Comparison of ENCODE assay signal across 17 cellular contexts in genomic region chr10:76397957-76398665, GRCh38.
A peak's percentile ranks its signal among the peaks of the same experiment; 100 is the strongest.
DNase-seq lines count a peak whose midpoint lies in the region; ATAC-seq and TF ChIP-seq lines count a peak whose summit lies in the region.
"Had no signal": no experiment of that assay in that cellular context is flagged by ENCODE, and none has a peak within 500 bp of the region (broad histone marks: within the 10 kb centered on the region; RNA-seq: fewer than 3 reads in every experiment).

No MANE protein-coding gene starts in this region.

- H3K4me3 ChIP-seq in endodermal cell (ENCODE audit: low read length) (no peak overlapping the region), osteoblast (ENCODE audit: insufficient read depth, low read length) (no peak overlapping the region)
- H3K4me3 ChIP-seq: Peyer's patch had no signal

- no peaks in the 10 kb centered on the region for H3K9me3 ChIP-seq in endodermal cell (ENCODE audit: control insufficient read depth, low read length)
- H3K9me3 ChIP-seq in osteoblast (ENCODE audit: low read depth, low read length), result no peaks in the 10 kb centered on the region
- H3K9me3 ChIP-seq: Peyer's patch had no signal

- no peak for ATAC-seq in HG03457 (IDR thresholded peaks at IDR 0.05; ENCODE audit: unreplicated experiment)
- ATAC-seq in GM18517 (IDR thresholded peaks at IDR 0.05; ENCODE audit: unreplicated experiment), result no peak
- ATAC-seq: stimulated activated memory B cell treated with anti-CD40 and anti-IgM and Interleukin-4, amounts not matched to agents 10 μg/mL and 1 μg/mL and 100 μg/mL, for 72 hours; T-cell; WTC11 had no signal

- H3K9me3 Mint-ChIP-seq in endodermal cell, result no peaks in the 10 kb centered on the region
- peaks cover 11% of the 10 kb centered on the region for H3K9me3 Mint-ChIP-seq in nephron progenitor cell

- H2AFZ ChIP-seq in osteoblast (ENCODE audit: low read length), result peak overlapping the region; percentile 9

- H3K36me3 Mint-ChIP-seq in endodermal cell (ENCODE audit: low read depth), result no peaks in the 10 kb centered on the region
- peaks cover 8% of the 10 kb centered on the region for H3K36me3 Mint-ChIP-seq in nephron progenitor cell (ENCODE audit: low read depth)
- H3K36me3 Mint-ChIP-seq: stimulated activated memory B cell treated with anti-CD40 and anti-IgM and Interleukin-4, amounts not matched to agents 10 μg/mL and 1 μg/mL and 100 μg/mL, for 72 hours; T-cell; WTC11 had no signal

- H3K4me2 ChIP-seq in osteoblast (ENCODE audit: insufficient read depth, low read length), result peak overlapping the region; percentile 74

- peaks cover 3% of the 10 kb centered on the region for H3K4me1 Mint-ChIP-seq in endodermal cell
- peaks cover 37% of the 10 kb centered on the region for H3K4me1 Mint-ChIP-seq in nephron progenitor cell
- H3K4me1 Mint-ChIP-seq: stimulated activated memory B cell treated with anti-CD40 and anti-IgM and Interleukin-4, amounts not matched to agents 10 μg/mL and 1 μg/mL and 100 μg/mL, for 72 hours; T-cell had no signal

- no peaks in the 10 kb centered on the region for H3K79me2 ChIP-seq in osteoblast (ENCODE audit: insufficient read depth, low read length)

- 92 to 100% methylated on average over 2 to 5 of the region's 6 CpGs for WGBS in endodermal cell (ENCODE audit: insufficient coverage in 1 of 2, insufficient read length in 1 of 2), 2 experiments

- DNase-seq in A172 (ENCODE audit: low spot score) (peak; percentile 45), NCI-H446 (lab: John Stamatoyannopoulos, UW) (peak; percentile 59 to 78), endodermal cell (no peak), osteoblast (ENCODE audit: insufficient read length, low spot score, missing footprints) (peak; percentile 13), nephron progenitor cell (no peak)
- DNase-seq in activated naive CD4-positive, alpha-beta T cell treated with Interleukin-2 at 50 U/mL for 16 hours, result no peak
- DNase-seq: activated gamma-delta T cell; effector CD8-positive, alpha-beta T cell; NCI-H187 treated with DMSO at 0.1 percent for 48 hours; NCI-H748 treated with DMSO at 0.1 percent for 48 hours; Peyer's patch; small intestine; T-cell had no signal

- H3K27ac ChIP-seq in endodermal cell (ENCODE audit: low read depth, low read length), result peak overlapping the region; percentile 46
- peak overlapping the region; percentile 83 for H3K27ac ChIP-seq in osteoblast (ENCODE audit: low read depth, low read length)
- H3K27ac ChIP-seq: Peyer's patch had no signal

- no peak overlapping the region for H3K9ac ChIP-seq in endodermal cell (ENCODE audit: extremely low read depth, low read length, poor library complexity, severe bottlenecking)

- TF ChIP-seq CTCF in endodermal cell (conservative IDR thresholded peaks at IDR 0.05), result no peak
- TF ChIP-seq CTCF in osteoblast (IDR thresholded peaks at IDR 0.05; ENCODE audit: extremely low read depth, low read depth, low read length), result no peak
- no peak for TF ChIP-seq CTCF in nephron progenitor cell (IDR thresholded peaks at IDR 0.05)

- no peaks in the 10 kb centered on the region for H4K20me1 ChIP-seq in osteoblast (ENCODE audit: insufficient read depth, low read length)

- no peaks in the 10 kb centered on the region for H3K4me1 ChIP-seq in endodermal cell (ENCODE audit: control insufficient read depth, insufficient read depth, low read length)
- peaks cover 69% of the 10 kb centered on the region for H3K4me1 ChIP-seq in osteoblast (ENCODE audit: insufficient read depth, low read length)
- H3K4me1 ChIP-seq: Peyer's patch had no signal

- no peaks in the 10 kb centered on the region for H3K36me3 ChIP-seq in endodermal cell (ENCODE audit: control insufficient read depth, insufficient read depth, low read length)
- H3K36me3 ChIP-seq in osteoblast (ENCODE audit: insufficient read depth, low read length), result no peaks in the 10 kb centered on the region
- H3K36me3 ChIP-seq: Peyer's patch had no signal

- H3K4me3 Mint-ChIP-seq in endodermal cell, result no peak overlapping the region
- no peak overlapping the region for H3K4me3 Mint-ChIP-seq in nephron progenitor cell
- H3K4me3 Mint-ChIP-seq: stimulated activated memory B cell treated with anti-CD40 and anti-IgM and Interleukin-4, amounts not matched to agents 10 μg/mL and 1 μg/mL and 100 μg/mL, for 72 hours; T-cell; WTC11 had no signal

- no peaks in the 10 kb centered on the region for H3K27me3 ChIP-seq in endodermal cell (ENCODE audit: control insufficient read depth, insufficient read depth, low read length, poor library complexity, severe bottlenecking)
- no peaks in the 10 kb centered on the region for H3K27me3 ChIP-seq in osteoblast (ENCODE audit: insufficient read depth, low read length)
- H3K27me3 ChIP-seq: Peyer's patch had no signal

- no peaks in the 10 kb centered on the region for H3K27me3 Mint-ChIP-seq in endodermal cell (ENCODE audit: insufficient read depth)
- peaks cover 4% of the 10 kb centered on the region for H3K27me3 Mint-ChIP-seq in nephron progenitor cell (ENCODE audit: low read depth, poor library complexity)
- H3K27me3 Mint-ChIP-seq: stimulated activated memory B cell treated with anti-CD40 and anti-IgM and Interleukin-4, amounts not matched to agents 10 μg/mL and 1 μg/mL and 100 μg/mL, for 72 hours; T-cell had no signal

- H3K27ac Mint-ChIP-seq in endodermal cell, result no peak overlapping the region
- no peak overlapping the region for H3K27ac Mint-ChIP-seq in nephron progenitor cell
- H3K27ac Mint-ChIP-seq: stimulated activated memory B cell treated with anti-CD40 and anti-IgM and Interleukin-4, amounts not matched to agents 10 μg/mL and 1 μg/mL and 100 μg/mL, for 72 hours; T-cell had no signal

Comparison
In these comparisons a context has a peak if more than half of its experiments do, and no peak if none do; other contexts are left out.
1. DNase-seq: peak in A172 (single experiment), NCI-H446 (2 of 2) and osteoblast (single experiment); none in endodermal cell (single experiment), activated naive CD4-positive, alpha-beta T cell treated with Interleukin-2 at 50 U/mL for 16 hours (single experiment) and nephron progenitor cell (single experiment).